8 cellular contexts compared by ENCODE assay signal in genomic region chr1:32071758-32072621, GRCh38. TPM values are rescaled to one million over a fixed set of nuclear protein-coding genes. Genes with fewer than 3 reads are reported as not detected.
A peak's percentile ranks its signal among the peaks of the same experiment; 100 is the strongest.
DNase-seq lines count a peak whose midpoint lies in the region; ATAC-seq, FAIRE-seq and TF ChIP-seq lines count a peak whose summit lies in the region.

No MANE protein-coding gene starts in this region.

- H3K79me2 ChIP-seq in Karpas-422 (ENCODE audit: low read length), result peaks cover 22% of the 10 kb centered on the region

- H4K20me1 ChIP-seq in Karpas-422 (ENCODE audit: insufficient read depth, low read depth, low read length), result 0 out of 2 replicates have a peak, but pooled peaks cover 4% of the 10 kb centered on the region

- no peak for TF ChIP-seq POLR2A in adrenal gland (IDR thresholded peaks at IDR 0.05)

- FAIRE-seq in kidney (lab: Jason Lieb, UNC), result no peak

- TF ChIP-seq CTCF in adrenal gland (IDR thresholded peaks at IDR 0.05) (no peak), kidney (IDR thresholded peaks at IDR 0.05; ENCODE audit: borderline replicate concordance, extremely low read depth, insufficient read depth) (no peak), GM10266 (IDR thresholded peaks at IDR 0.05; ENCODE audit: control insufficient read depth, insufficient read depth, low read depth, missing control alignments) (no peak)

- H3K9ac ChIP-seq in Karpas-422 (ENCODE audit: low read length), result peak overlapping the region; percentile 85
- H3K9ac ChIP-seq in kidney (ENCODE audit: low read length in 2 of 2), result peak overlapping the region; percentile 62 to 74
- H3K9ac ChIP-seq in subcutaneous abdominal adipose tissue (ENCODE audit: low read length in 5 of 5), result peak overlapping the region in 3 of 5 donors; percentile 73 to 80 (median 77)

- no peaks in the 10 kb centered on the region for H3K27me3 ChIP-seq in Karpas-422 (ENCODE audit: low read length)
- no peaks in the 10 kb centered on the region for H3K27me3 ChIP-seq in adrenal gland
- H3K27me3 ChIP-seq in subcutaneous abdominal adipose tissue (ENCODE audit: control insufficient read depth in 5 of 5, insufficient read depth in 4 of 5, low read length in 5 of 5), result no peaks in the 10 kb centered on the region

- no peaks in the 10 kb centered on the region for H3K9me2 ChIP-seq in Karpas-422 (replicated peaks; ENCODE audit: insufficient read depth, low read length)

- no peak for ATAC-seq in GM18520 (IDR thresholded peaks at IDR 0.05; ENCODE audit: unreplicated experiment)

- peak overlapping the region; percentile 79 for H3K4me2 ChIP-seq in Karpas-422 (ENCODE audit: low read depth, low read length, poor library complexity, severe bottlenecking)

- DNase-seq in ELF-1 (ENCODE audit: low read depth, low spot score) (peak; percentile 17), Karpas-422 (no peak), adrenal gland (no peak), kidney (no peak), T-helper 9 cell (no peak), GM10266 (ENCODE audit: extremely low spot score) (no peak)

- H3K27ac ChIP-seq in Karpas-422 (ENCODE audit: low read length) (peak overlapping the region; percentile 22), adrenal gland (peak overlapping the region in 4 of 5 donors; percentile 76 to 90 (median 84)), kidney (ENCODE audit: low read depth in 2 of 2, low read length in 2 of 2) (peak overlapping the region; percentile 91 to 96), subcutaneous abdominal adipose tissue (ENCODE audit: low read depth, low read length) (peak overlapping the region; percentile 89)

- H3K9me3 ChIP-seq in Karpas-422 (ENCODE audit: low read length) (no peaks in the 10 kb centered on the region), adrenal gland (replicated peaks in 1 of 3) (no peaks in the 10 kb centered on the region), kidney (ENCODE audit: control insufficient read depth in 1 of 2, low read length in 2 of 2) (no peaks in the 10 kb centered on the region), subcutaneous abdominal adipose tissue (ENCODE audit: control insufficient read depth in 5 of 5, low read length in 5 of 5) (no peaks in the 10 kb centered on the region)

- peaks cover 20% of the 10 kb centered on the region for H3K4me1 ChIP-seq in Karpas-422 (ENCODE audit: low read length)
- peaks cover 10 to 24% of the 10 kb centered on the region in 2 donors for H3K4me1 ChIP-seq in adrenal gland (replicated peaks in 1 of 2)
- peaks cover 0 to 13% of the 10 kb centered on the region in 2 donors for H3K4me1 ChIP-seq in kidney (ENCODE audit: control insufficient read depth in 1 of 2, insufficient read depth in 1 of 2, low read depth in 1 of 2, low read length in 2 of 2)
- H3K4me1 ChIP-seq in subcutaneous abdominal adipose tissue (ENCODE audit: control insufficient read depth in 5 of 5, insufficient read depth in 5 of 5, low read length in 5 of 5), result peaks cover 3 to 37% (median 25%) of the 10 kb centered on the region in 5 donors

- H3K4me3 ChIP-seq in Karpas-422 (ENCODE audit: low read length) (peak overlapping the region; percentile 78), adrenal gland (peak overlapping the region in 3 of 4 donors; percentile 65 to 96 (median 96)), kidney (ENCODE audit: low read length in 2 of 2) (peak overlapping the region; percentile 80 to 86), subcutaneous abdominal adipose tissue (ENCODE audit: low read depth in 1 of 5, low read length in 5 of 5) (peak overlapping the region; percentile 82 to 97 (median 88))

- H3K36me3 ChIP-seq in Karpas-422 (ENCODE audit: insufficient read depth, low read length) (peaks cover 13% of the 10 kb centered on the region; the same call in 1 of the 2 replicates), adrenal gland (replicated peaks in 1 of 2) (peaks cover 0 to 18% of the 10 kb centered on the region in 2 donors), kidney (ENCODE audit: control insufficient read depth in 1 of 2, insufficient read depth in 2 of 2, low read length in 2 of 2) (peaks cover 8 to 9% of the 10 kb centered on the region in 2 donors), subcutaneous abdominal adipose tissue (ENCODE audit: control insufficient read depth in 5 of 5, insufficient read depth in 5 of 5, low read length in 5 of 5) (peaks cover 0 to 19% (median 17%) of the 10 kb centered on the region in 5 donors)

- peak overlapping the region; percentile 83 for H2AFZ ChIP-seq in Karpas-422 (ENCODE audit: low read length)

- intact Hi-C loops in adrenal gland (cut with DNase I) (no loop called here), kidney (cut with DNase I) (no loop called here)

- 15 to 18% (median 17%) methylated on average over 13 to 14 of the region's 14 CpGs for WGBS in adrenal gland, 4 donors

RNA-seq across cellular contexts. Expression of gene TMEM39B, which starts 0.7 kb away (rescaled TPM):
- 10.3 and 11.5 TPM in 2 replicates for total RNA-seq in Karpas-422 (2014; rRNA removed; shearing (Covaris generic); ENCODE audit: low replicate concordance)
- 10 to 100 TPM in 4 of 8 donors, 1 to 10 TPM in 4; 4.4 to 17.4 (median 11.8) TPM for total RNA-seq in adrenal gland
- 10 to 100 TPM in 2 of 3 donors, 1 to 10 TPM in 1; 9.2 to 15.1 (median 14.2) TPM for polyA plus RNA-seq in adrenal gland
- total RNA-seq in kidney, result 15.4 TPM
- 9.3 TPM for polyA plus RNA-seq in kidney (ENCODE audit: insufficient read depth, low read depth, low replicate concordance)

RNA-seq across cellular contexts. Expression of gene KPNA6, which starts 35.9 kb away (rescaled TPM):
- 19.7 and 26.0 TPM in 2 replicates for total RNA-seq in Karpas-422 (2014; rRNA removed; shearing (Covaris generic); ENCODE audit: low replicate concordance)
- total RNA-seq in adrenal gland (10 to 100 TPM; 44.0 to 86.6 (median 73.0) TPM), kidney (66.9 TPM)
- polyA plus RNA-seq in adrenal gland (10 to 100 TPM in 1 of 3 donors, 1 to 10 TPM in 2; 9.3 to 31.2 (median 9.5) TPM), kidney (ENCODE audit: insufficient read depth, low read depth, low replicate concordance) (10.6 TPM)

RNA-seq across cellular contexts. Expression of gene KHDRBS1, which starts 58.3 kb away (rescaled TPM):
- 70.9 and 77.5 TPM in 2 replicates for total RNA-seq in Karpas-422 (2014; rRNA removed; shearing (Covaris generic); ENCODE audit: low replicate concordance)
- total RNA-seq in adrenal gland (100 to 1,000 TPM in 1 of 8 donors, 10 to 100 TPM in 7; 59.7 to 108 (median 77.8) TPM), kidney (121 TPM)
- polyA plus RNA-seq in adrenal gland (10 to 100 TPM; 37.3 to 88.2 (median 43.7) TPM), kidney (ENCODE audit: insufficient read depth, low read depth, low replicate concordance) (66.9 TPM)

Comparison
In these comparisons a context has a peak if more than half of its experiments do, and no peak if none do; other contexts are left out.
1. H3K27ac ChIP-seq: peak in every context shown above with its lines; median percentile 94 in kidney; 89 in subcutaneous abdominal adipose tissue; 84 in adrenal gland; 22 in Karpas-422.